ENCODE assay signal across 8 cellular contexts in the genomic region with DNA sequence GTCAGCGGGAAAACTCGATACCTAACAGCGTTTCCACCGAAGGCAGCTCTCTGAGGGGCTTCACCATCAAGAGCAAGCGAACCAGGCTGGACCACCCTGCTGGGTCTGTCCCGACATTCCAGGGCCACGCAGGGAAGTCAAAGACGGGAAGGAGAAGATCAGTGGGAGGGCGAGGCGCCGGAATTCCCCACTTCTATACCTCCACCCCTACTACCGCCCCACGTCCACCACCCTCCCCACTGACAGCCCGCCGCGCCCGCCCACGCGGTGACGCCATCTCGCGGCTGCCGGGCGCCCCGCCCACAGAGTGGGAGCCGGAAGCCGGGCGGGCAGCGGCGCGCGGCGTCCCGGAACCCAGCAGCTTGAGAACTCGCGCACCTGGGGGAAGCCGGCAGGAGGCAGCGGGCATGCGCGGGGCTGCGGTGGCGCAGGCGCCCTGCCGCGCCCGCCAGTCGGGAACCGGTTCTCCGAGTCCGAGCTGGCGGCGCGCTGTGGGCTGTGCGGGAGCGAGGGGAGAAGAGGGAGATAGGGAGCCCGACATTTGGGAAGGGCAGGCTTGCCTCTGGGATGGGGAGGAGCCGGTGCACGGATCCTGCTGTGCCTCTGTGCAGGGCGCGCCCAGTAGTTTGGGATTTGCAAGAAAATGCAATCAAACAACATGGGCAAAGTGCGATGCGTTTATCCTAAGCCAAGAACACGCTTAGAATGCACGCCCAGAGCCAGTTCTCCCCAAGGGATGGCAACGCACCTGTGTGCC. TPM values are rescaled to one million over a fixed set of nuclear protein-coding genes. Genes with fewer than 3 reads are reported as not detected.
DNase-seq lines count a peak whose midpoint lies in the region; ATAC-seq, FAIRE-seq and TF ChIP-seq lines count a peak whose summit lies in the region.

No MANE protein-coding gene starts in this region.

- DNase-seq in GM12892 (ENCODE audit: insufficient read length) (peak; percentile 76), NCI-H1105 treated with DMSO at 0.1 percent for 48 hours (lab: John Stamatoyannopoulos, UW) (peak; percentile 74), SW480 (ENCODE audit: low spot score) (peak; percentile 86), adipocyte (ENCODE audit: low read depth) (peak; percentile 94), heart left ventricle (peak; percentile 90 to 95 (median 93)), pons (ENCODE audit: low spot score) (peak; percentile 84), transverse colon (peak; percentile 93)

- in situ Hi-C loops in transverse colon (cut with MboI; ENCODE audit: low pct_ligation_motif_present in 1 of 4, low pct_unique_long_range_greater_than_20kb in 1 of 4, low sequenced_read_pairs in 3 of 4) = loop anchor here in 1 of 4 donors (10.0 kb wide), 1 partner anchor 147 kb away; no protein-coding TSS in a partner anchor

- H3K9me3 ChIP-seq in adipocyte (ENCODE audit: control insufficient read depth, low read length) (no peaks in the 10 kb centered on the region), heart left ventricle (no peaks in the 10 kb centered on the region), transverse colon (no peaks in the 10 kb centered on the region)

- ATAC-seq in HG02678 (IDR thresholded peaks at IDR 0.05; ENCODE audit: unreplicated experiment) (peak; percentile 57), heart left ventricle (peak; percentile 55 to 88 (median 81))

- WGBS in heart left ventricle, 4 donors = 0 to 1% (median 0%) methylated on average over 43 to 65 of the region's 65 CpGs
- 2% methylated on average over 23 of the region's 65 CpGs; no CpG with 5 or more reads in 1 of the 2 donors for WGBS in transverse colon (ENCODE audit: low coverage in 1 of 2), 2 donors

- TF ChIP-seq POLR2A in GM12892 (IDR thresholded peaks at IDR 0.05; ENCODE audit: low read depth, low read length) = peak; percentile 84
- peak in 1 of 2 donors; percentile 75 for TF ChIP-seq POLR2A in heart left ventricle (IDR thresholded peaks at IDR 0.05)
- TF ChIP-seq POLR2A in transverse colon (IDR thresholded peaks at IDR 0.05) = peak; percentile 73

- H3K9ac ChIP-seq in adipocyte (ENCODE audit: low read length) = peak overlapping the region; percentile 88

- H3K36me3 ChIP-seq in adipocyte (ENCODE audit: control insufficient read depth, insufficient read depth, low read length, severe bottlenecking) (no peaks in the 10 kb centered on the region), heart left ventricle (no peaks in the 10 kb centered on the region), transverse colon (no peaks in the 10 kb centered on the region)

- peak; percentile 98 for FAIRE-seq in GM12892 (lab: Jason Lieb, UNC)

- peak in 7 of 12 donors; percentile 6 to 44 (median 32) for TF ChIP-seq CTCF in heart left ventricle (IDR thresholded peaks at IDR 0.05)
- peak in 1 of 5 experiments; percentile 35 for TF ChIP-seq CTCF in transverse colon (IDR thresholded peaks at IDR 0.05)

- no peak for TF ChIP-seq EP300 in transverse colon (IDR thresholded peaks at IDR 0.05; ENCODE audit: low read depth)

- H3K4me1 ChIP-seq in adipocyte (ENCODE audit: control insufficient read depth, insufficient read depth, low read length) (peaks cover 30% of the 10 kb centered on the region), heart left ventricle (peaks cover 0 to 34% (median 27%) of the 10 kb centered on the region in 12 donors), transverse colon (peaks cover 7 to 34% (median 26%) of the 10 kb centered on the region in 4 donors)

- peak overlapping the region; percentile 94 for H3K4me3 ChIP-seq in adipocyte (ENCODE audit: low read length)
- H3K4me3 ChIP-seq in heart left ventricle = peak overlapping the region; percentile 56 to 92 (median 71)
- H3K4me3 ChIP-seq in transverse colon = peak overlapping the region; percentile 47 to 73 (median 62)

- H3K27ac ChIP-seq in heart left ventricle = peak overlapping the region; percentile 58 to 93 (median 88)
- peak overlapping the region; percentile 88 to 99 (median 98) for H3K27ac ChIP-seq in transverse colon

- intact Hi-C loops in heart left ventricle (cut with DNase I) (loop anchor here in 5 of 10 donors (2.0 to 10.0 kb wide), 10 partner anchors 19 to 445 kb away; a partner anchor contains a TSS), transverse colon (cut with DNase I; ENCODE audit: low total_unique reads) (no loop called here)

- no peaks in the 10 kb centered on the region for H3K27me3 ChIP-seq in adipocyte (replicated peaks; ENCODE audit: control insufficient read depth, insufficient read depth, low read length)
- no peaks in the 10 kb centered on the region for H3K27me3 ChIP-seq in heart left ventricle
- no peaks in the 10 kb centered on the region for H3K27me3 ChIP-seq in transverse colon

RNA-seq across cellular contexts. Expression of a gene that starts 3.2 kb away (rescaled TPM):
- 18.7 TPM for polyA plus RNA-seq in GM12892 (2012; ENCODE audit: missing spikeins)
- total RNA-seq in heart left ventricle (10 to 100 TPM in 4 of 9 donors, 1 to 10 TPM in 5; 7.5 to 17.3 (median 9.9) TPM), transverse colon (10 to 100 TPM; 17.2 to 71.4 (median 20.7) TPM)
- polyA plus RNA-seq in heart left ventricle = 1 to 10 TPM; 4.6 to 6.7 TPM

Comparison
In these comparisons a context has a peak if more than half of its experiments do, and no peak if none do; other contexts are left out.
1. Peak in every context shown above with its lines: DNase-seq, ATAC-seq, H3K4me3 ChIP-seq and H3K27ac ChIP-seq.